In the genomic region with DNA sequence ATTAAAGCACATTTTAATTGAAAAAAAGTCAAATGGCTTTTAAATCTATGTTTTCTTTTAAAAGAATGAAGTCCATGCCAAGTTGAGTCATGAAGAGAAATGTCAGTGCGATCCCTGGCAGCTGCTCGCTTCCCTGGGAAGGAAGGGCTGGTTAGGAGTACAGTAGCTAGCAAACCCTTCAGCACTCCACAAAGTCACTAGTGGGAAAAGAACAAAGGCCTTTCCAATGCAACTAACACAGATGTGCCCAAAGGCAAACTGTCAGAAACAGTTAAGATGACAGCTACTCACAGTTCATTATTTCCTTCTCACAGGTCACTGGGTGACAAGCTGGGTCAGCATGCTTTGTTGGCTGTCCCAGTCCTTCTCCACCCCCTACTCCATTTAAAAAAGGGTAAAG, we compare ENCODE assay signal across 1 cellular context.
TF ChIP-seq lines count a peak whose summit lies in the region.

No MANE protein-coding gene starts in this region.

TF ChIP-seq in HepG2, 621 proteins besides CTCF, POLR2A, EP300 and RAD21 (continued from another document):
- TF ChIP-seq ARID5B (CRISPR knock-in tag; IDR thresholded peaks at IDR 0.05), result 0 out of 2 replicates have a peak, but pooled peaks have one; percentile 12
- TF ChIP-seq FOXP4 (CRISPR knock-in tag; IDR thresholded peaks at IDR 0.05), result 0 out of 2 replicates have a peak, but pooled peaks have one; percentile 23
